9 cellular contexts compared by ENCODE assay signal in the genomic region with DNA sequence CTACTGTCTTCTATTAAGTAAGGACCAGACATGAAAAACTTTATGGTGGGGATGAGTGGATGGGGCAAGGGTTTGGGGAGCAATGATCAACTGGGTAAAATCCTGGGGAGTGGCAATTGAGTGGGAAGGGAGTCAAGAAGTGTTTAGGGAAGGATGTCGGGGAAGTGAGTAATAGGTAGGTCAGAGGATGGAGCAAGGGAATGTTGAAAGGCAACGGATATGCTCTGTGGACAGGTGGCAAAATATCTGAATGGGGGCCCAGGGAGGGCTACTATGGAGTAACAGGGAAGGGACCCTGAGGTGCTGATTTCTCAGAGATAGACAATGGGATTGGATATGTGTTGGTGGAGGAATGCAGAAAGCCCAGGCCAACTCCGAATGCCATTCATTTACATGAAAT. TPM values are rescaled to one million over a fixed set of nuclear protein-coding genes. Genes with fewer than 3 reads are reported as not detected.
DNase-seq lines count a peak whose midpoint lies in the region; ATAC-seq, FAIRE-seq and TF ChIP-seq lines count a peak whose summit lies in the region.
"Had no signal": no experiment of that assay in that cellular context is flagged by ENCODE, and none has a peak within 500 bp of the region (broad histone marks: within the 10 kb centered on the region; RNA-seq: fewer than 3 reads in every experiment).

No MANE protein-coding gene starts in this region.

- DNase-seq in right cardiac atrium (no peak), heart left ventricle (no peak), bronchial epithelial cell (ENCODE audit: low read depth) (peak; percentile 89), natural killer cell (no peak), uterus (no peak), LoVo (ENCODE audit: low spot score) (no peak), SJCRH30 (no peak)
- DNase-seq in stimulated activated CD4-positive, alpha-beta T cell treated with anti-CD3 and anti-CD28 coated beads, Interleukin-12 subunit alpha, Interleukin-12 subunit beta, amount 100 ng/mL, for 4 hours, result no peak

- H3K27ac Mint-ChIP-seq in natural killer cell, result peak overlapping the region; percentile 99

- FAIRE-seq in bronchial epithelial cell (lab: Jason Lieb, UNC), result peak; percentile 90

- H3K27ac ChIP-seq in right cardiac atrium (ENCODE audit: low read length) (peak overlapping the region; percentile 65), heart left ventricle (peak overlapping the region in 4 of 12 donors; percentile 90 to 98 (median 96)), uterus (peak overlapping the region; percentile 95 to 96), SJCRH30 (no peak overlapping the region)
- H3K27ac ChIP-seq: KMS-11 had no signal

- H3K27me3 Mint-ChIP-seq in natural killer cell (ENCODE audit: low read depth in 2 of 2), result no peaks in the 10 kb centered on the region

- H3K4me1 Mint-ChIP-seq in natural killer cell, result peaks cover 25 to 36% of the 10 kb centered on the region in 2 donors

- H3K4me1 ChIP-seq in right cardiac atrium (ENCODE audit: control insufficient read depth, insufficient read depth, low read length) (peaks cover 5% of the 10 kb centered on the region), heart left ventricle (peaks cover 0 to 41% (median 26%) of the 10 kb centered on the region in 12 donors), uterus (no peaks in the 10 kb centered on the region), SJCRH30 (peaks cover 13% of the 10 kb centered on the region; the same call in 1 of the 2 replicates)

- H3K9me3 ChIP-seq in right cardiac atrium (ENCODE audit: control insufficient read depth, low read length), result no peaks in the 10 kb centered on the region
- H3K9me3 ChIP-seq in heart left ventricle, result no peaks in the 10 kb centered on the region
- H3K9me3 ChIP-seq in uterus, result no peaks in the 10 kb centered on the region
- no peaks in the 10 kb centered on the region for H3K9me3 ChIP-seq in SJCRH30 (replicated peaks)

- intact Hi-C loops in right cardiac atrium (cut with DNase I) (loop anchor here in 1 of 4 donors (5.0 kb wide), 1 partner anchor 40 kb away; no protein-coding TSS in a partner anchor), heart left ventricle (cut with DNase I) (loop anchor here in 2 of 10 donors (5.0 kb wide), 2 partner anchors 35 to 80 kb away; partner anchors contain the start of gene TMED10 (in 1 of the 2)), natural killer cell (cut with micrococcal nuclease) (no loop called here), uterus (cut with DNase I; ENCODE audit: low total_unique reads) (no loop called here)

- peak overlapping the region; percentile 7 for H3K4me3 Mint-ChIP-seq in natural killer cell

- H3K4me3 ChIP-seq in right cardiac atrium (ENCODE audit: low read length), result no peak overlapping the region
- no peak overlapping the region for H3K4me3 ChIP-seq in heart left ventricle
- H3K4me3 ChIP-seq in bronchial epithelial cell (ENCODE audit: low read depth, low read length), result no peak overlapping the region
- no peak overlapping the region for H3K4me3 ChIP-seq in uterus
- no peak overlapping the region for H3K4me3 ChIP-seq in SJCRH30

- 76% methylated on average over 3 of the region's 3 CpGs for WGBS in right cardiac atrium
- 81 to 88% (median 85%) methylated on average over 3 of the region's 3 CpGs for WGBS in heart left ventricle, 4 donors

- no peak for TF ChIP-seq CTCF in heart left ventricle (IDR thresholded peaks at IDR 0.05)
- no peak for TF ChIP-seq CTCF in bronchial epithelial cell (IDR thresholded peaks at IDR 0.05; ENCODE audit: insufficient read depth, low read length, severe bottlenecking)
- TF ChIP-seq CTCF in natural killer cell (IDR thresholded peaks at IDR 0.05), result no peak
- TF ChIP-seq CTCF in uterus (IDR thresholded peaks at IDR 0.05), result no peak

- H3K36me3 ChIP-seq in heart left ventricle, result no peaks in the 10 kb centered on the region
- H3K36me3 ChIP-seq in bronchial epithelial cell (ENCODE audit: control insufficient read depth, insufficient read depth, low read length), result no peaks in the 10 kb centered on the region
- no peaks in the 10 kb centered on the region for H3K36me3 ChIP-seq in uterus
- no peaks in the 10 kb centered on the region for H3K36me3 ChIP-seq in SJCRH30

- no peaks in the 10 kb centered on the region for H3K9me3 Mint-ChIP-seq in natural killer cell

- TF ChIP-seq POLR2A in heart left ventricle (IDR thresholded peaks at IDR 0.05) (no peak), uterus (IDR thresholded peaks at IDR 0.05) (no peak)

- H3K27me3 ChIP-seq in right cardiac atrium (ENCODE audit: control insufficient read depth, insufficient read depth) (no peaks in the 10 kb centered on the region), heart left ventricle (no peaks in the 10 kb centered on the region), bronchial epithelial cell (ENCODE audit: control insufficient read depth, insufficient read depth, low read length) (no peaks in the 10 kb centered on the region), uterus (no peaks in the 10 kb centered on the region), SJCRH30 (no peaks in the 10 kb centered on the region)

- H3K36me3 Mint-ChIP-seq in natural killer cell, result no peaks in the 10 kb centered on the region

- ATAC-seq in right cardiac atrium, result no peak
- no peak for ATAC-seq in heart left ventricle
- ATAC-seq in natural killer cell, result no peak

RNA-seq across cellular contexts. Expression of gene FOS, which starts 21.4 kb away (rescaled TPM):
- 100 to 1,000 TPM in 1 of 4 donors, 10 to 100 TPM in 3; 15.7 to 244 (median 46.3) TPM for total RNA-seq in right cardiac atrium
- polyA plus RNA-seq in right cardiac atrium, result 144 TPM
- 100 to 1,000 TPM in 1 of 9 donors, 10 to 100 TPM in 6, 1 to 10 TPM in 2; 6.5 to 549 (median 28.6) TPM for total RNA-seq in heart left ventricle
- polyA plus RNA-seq in heart left ventricle, result 10 to 100 TPM; 24.1 to 49.4 TPM
- 131 and 143 TPM in 2 replicates for total RNA-seq in bronchial epithelial cell
- total RNA-seq in natural killer cell, result 1,000 to 10,000 TPM; 2,527 to 3,257 (median 3,104) TPM
- 1,000 to 10,000 TPM in 1 of 4 donors, 100 to 1,000 TPM in 2, 10 to 100 TPM in 1; 29.2 to 1,111 (median 137) TPM for total RNA-seq in uterus
- total RNA-seq in SJCRH30 (2014; rRNA removed; shearing (Covaris generic)), result 2.9 and 3.1 TPM in 2 replicates
